8 cellular contexts compared by ENCODE assay signal in the genomic region with DNA sequence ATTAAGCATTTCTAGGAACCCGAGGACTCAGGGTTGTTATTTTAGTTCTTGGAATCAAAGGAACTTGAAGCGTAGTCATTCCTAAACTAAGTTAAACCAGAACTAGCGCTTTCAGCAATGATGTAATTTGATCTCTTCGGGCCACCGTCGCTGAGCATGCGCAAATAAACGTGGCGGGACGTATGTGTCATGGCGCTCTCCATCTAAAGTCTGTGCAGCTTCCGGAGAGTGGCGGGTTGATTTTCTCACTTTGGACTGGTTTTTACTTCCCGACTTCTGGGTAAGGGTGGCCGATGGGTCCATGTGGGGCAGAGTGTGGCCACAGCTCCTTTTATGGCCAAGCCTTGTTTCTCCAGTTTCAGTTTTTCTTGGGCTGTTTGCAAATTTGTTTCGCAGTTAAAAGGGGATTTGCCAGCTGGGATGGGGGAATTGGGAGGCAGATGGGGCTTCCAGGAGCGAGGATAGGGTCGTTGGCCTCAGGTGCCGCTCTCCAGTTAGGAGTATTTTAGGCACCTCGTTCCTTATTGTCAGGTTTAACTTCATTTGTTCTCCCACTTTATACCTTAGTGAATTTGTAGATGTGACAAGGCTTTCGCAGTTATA. TPM values are rescaled to one million over a fixed set of nuclear protein-coding genes. Genes with fewer than 3 reads are reported as not detected.
DNase-seq lines count a peak whose midpoint lies in the region; ATAC-seq, FAIRE-seq and TF ChIP-seq lines count a peak whose summit lies in the region.

TSS of gene CDKAL1 (plus strand) at position 163 of the 603 bp plus-strand sequence. CDS start 11,894 bp downstream, outside the sequence.

- peaks cover 1% of the 10 kb centered on the region for H3K36me3 Mint-ChIP-seq in astrocyte (ENCODE audit: low read depth, unreplicated experiment)

- H3K4me1 ChIP-seq in astrocyte (ENCODE audit: insufficient read depth, low read length) (peaks cover 8% of the 10 kb centered on the region), rectal smooth muscle tissue (ENCODE audit: control insufficient read depth, insufficient read depth, low read length) (peaks cover 4% of the 10 kb centered on the region), aorta (ENCODE audit: control insufficient read depth in 1 of 2, insufficient read depth in 2 of 2, low read length in 2 of 2) (peaks cover 0 to 2% of the 10 kb centered on the region in 2 donors)

- H3K36me3 ChIP-seq in astrocyte (ENCODE audit: insufficient read depth, low read length) (no peaks in the 10 kb centered on the region), rectal smooth muscle tissue (ENCODE audit: control insufficient read depth, insufficient read depth, low read length) (no peaks in the 10 kb centered on the region), aorta (ENCODE audit: control insufficient read depth in 1 of 2, insufficient read depth in 2 of 2, low read length in 1 of 2) (no peaks in the 10 kb centered on the region)

- peaks cover 38% of the 10 kb centered on the region for H3K79me2 ChIP-seq in astrocyte (ENCODE audit: insufficient read depth, low read length)

- peak within 1 kb of the TSS; percentile 91 for H3K27ac Mint-ChIP-seq in astrocyte (ENCODE audit: unreplicated experiment)

- no peak for TF ChIP-seq CTCF in astrocyte (IDR thresholded peaks at IDR 0.05; ENCODE audit: insufficient read depth, low read depth, low read length)

- peaks cover 3% of the 10 kb centered on the region for H4K20me1 ChIP-seq in astrocyte (ENCODE audit: insufficient read depth, low read length)

- H3K27me3 ChIP-seq in astrocyte (ENCODE audit: insufficient read depth, low read length) (no peaks in the 10 kb centered on the region), rectal smooth muscle tissue (ENCODE audit: control insufficient read depth, insufficient read depth, low read length) (no peaks in the 10 kb centered on the region), aorta (ENCODE audit: control insufficient read depth in 1 of 2, insufficient read depth in 2 of 2, low read length in 1 of 2) (no peaks in the 10 kb centered on the region)

- intact Hi-C loops in T-helper 2 cell treated with Interferon-gamma antibody and Interleukin-4, amounts not matched to agents 100 ng/mL and 5 ng/mL, for 36 hours (cut with micrococcal nuclease), result loop anchor here (1.0 kb wide), 3 partner anchors 9 to 322 kb away; partner anchors contain the start of genes E2F3 and MBOAT1
- intact Hi-C loops in aorta (cut with DNase I), result no loop called here

- H3K27me3 Mint-ChIP-seq in astrocyte (ENCODE audit: low read depth, unreplicated experiment), result no peaks in the 10 kb centered on the region

- H3K9ac ChIP-seq in astrocyte (ENCODE audit: low read length) (peak within 1 kb of the TSS; percentile 95), rectal smooth muscle tissue (ENCODE audit: low read length) (peak within 1 kb of the TSS; percentile 73)

- H3K9me3 ChIP-seq in astrocyte (ENCODE audit: insufficient read depth, low read depth, low read length) (no peaks in the 10 kb centered on the region), aorta (ENCODE audit: control insufficient read depth, low read length) (no peaks in the 10 kb centered on the region)

- DNase-seq in NCI-H187 treated with DMSO at 0.1 percent for 48 hours (lab: John Stamatoyannopoulos, UW), result peak; percentile 55
- peak; percentile 92 for DNase-seq in astrocyte (ENCODE audit: low read depth)
- DNase-seq in hepatic stellate cell (ENCODE audit: low spot score), result peak; percentile 71
- DNase-seq in aorta, result peak; percentile 92 to 95

- peak within 1 kb of the TSS; percentile 98 for H3K4me3 Mint-ChIP-seq in astrocyte (ENCODE audit: unreplicated experiment)

- FAIRE-seq in astrocyte (lab: Jason Lieb, UNC), result no peak

- H3K27ac ChIP-seq in astrocyte (ENCODE audit: low read depth, low read length) (peak within 1 kb of the TSS; percentile 90), rectal smooth muscle tissue (ENCODE audit: low read depth, low read length) (peak within 1 kb of the TSS; percentile 64), aorta (ENCODE audit: low read depth in 1 of 2, low read length in 2 of 2) (peak within 1 kb of the TSS; percentile 77 to 83)

- ATAC-seq in GM18499 (IDR thresholded peaks at IDR 0.05; ENCODE audit: insufficient read depth, unreplicated experiment) (peak; percentile 89), HG02943 (IDR thresholded peaks at IDR 0.05; ENCODE audit: low read depth, unreplicated experiment) (peak; percentile 71), aorta (ENCODE audit: low FRiP score) (peak; percentile 95)

- H3K4me2 ChIP-seq in astrocyte (ENCODE audit: low read length), result peak within 1 kb of the TSS; percentile 93

- no peaks in the 10 kb centered on the region for H3K9me3 Mint-ChIP-seq in astrocyte (ENCODE audit: unreplicated experiment)

- WGBS in aorta, 2 donors, result 0 to 1% methylated on average over 21 of the region's 21 CpGs

- H3K4me3 ChIP-seq in astrocyte (ENCODE audit: insufficient read depth, low read depth, low read length) (peak within 1 kb of the TSS; percentile 92), rectal smooth muscle tissue (ENCODE audit: low read length) (peak within 1 kb of the TSS; percentile 93), aorta (ENCODE audit: low read length in 2 of 2) (peak within 1 kb of the TSS; percentile 92 to 100)

- H2AFZ ChIP-seq in astrocyte (ENCODE audit: low read depth, low read length), result peak within 1 kb of the TSS; percentile 88

- peaks cover 16% of the 10 kb centered on the region for H3K4me1 Mint-ChIP-seq in astrocyte (ENCODE audit: low read depth, unreplicated experiment)

RNA-seq across cellular contexts. Expression of gene CDKAL1, which starts in this region (rescaled TPM):
- total RNA-seq in T-helper 2 cell treated with Interferon-gamma antibody and Interleukin-4, amounts not matched to agents 100 ng/mL and 5 ng/mL, for 36 hours, result 29.5 and 30.1 TPM in 2 replicates
- total RNA-seq in astrocyte (11.6 and 13.7 TPM in 2 replicates), aorta (10 to 100 TPM; 15.3 to 21.7 TPM)
- 1 to 10 TPM; 3.0 to 3.4 TPM for polyA plus RNA-seq in aorta

Comparison
In these comparisons a context has a peak if more than half of its experiments do, and no peak if none do; other contexts are left out.
1. Peak in every context shown above with its lines: DNase-seq, ATAC-seq, H3K4me3 ChIP-seq and H3K27ac ChIP-seq.